8 cellular contexts compared by ENCODE assay signal in the genomic region with DNA sequence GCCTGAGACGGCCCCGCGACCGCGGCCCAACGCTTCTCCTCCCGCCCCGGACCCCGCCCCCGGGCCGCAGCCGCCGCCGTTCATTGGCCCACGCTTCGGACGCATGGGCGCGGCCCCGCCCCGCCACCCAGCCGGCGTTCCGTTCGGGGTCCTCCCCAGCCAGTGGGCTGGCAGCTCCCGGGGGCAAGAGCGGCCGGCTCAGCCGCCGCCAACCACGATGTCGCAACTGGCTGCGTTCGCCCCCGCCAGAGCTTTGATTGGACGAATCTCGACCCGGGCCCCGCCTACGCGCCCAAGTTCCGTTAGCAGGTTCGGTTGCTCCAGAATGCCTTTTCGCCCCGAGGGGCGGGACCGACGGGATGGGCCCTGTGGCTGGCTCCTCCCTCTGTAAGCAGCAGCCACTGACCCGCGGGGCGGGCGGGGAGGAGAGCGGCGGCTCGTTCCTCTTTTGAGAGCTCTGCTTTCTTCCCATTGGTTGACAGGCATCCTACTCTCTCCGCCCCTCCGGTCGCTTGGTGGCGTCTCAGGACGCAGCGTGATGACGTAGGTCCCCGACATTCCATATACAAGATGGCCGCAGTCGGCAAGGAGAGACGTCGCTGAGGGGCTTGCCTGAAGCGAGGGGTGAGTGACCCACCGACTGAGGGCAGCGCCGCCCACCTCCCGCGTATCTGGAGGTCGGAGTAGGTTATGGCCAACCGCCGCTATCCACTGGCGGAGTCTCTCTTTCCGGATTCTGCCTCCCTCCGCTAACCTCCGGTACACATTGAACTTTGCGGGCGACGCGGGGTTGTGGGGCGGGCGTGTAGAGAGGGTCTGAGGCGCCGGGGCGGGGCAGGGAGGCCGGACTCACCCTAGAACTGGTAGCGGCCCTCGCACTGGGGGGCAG. TPM values are rescaled to one million over a fixed set of nuclear protein-coding genes. Genes with fewer than 3 reads are reported as not detected.
DNase-seq lines count a peak whose midpoint lies in the region; ATAC-seq and TF ChIP-seq lines count a peak whose summit lies in the region.

CCNK (plus strand) TSS at position 554 of the 889 bp plus-strand sequence. CDS start 11,269 bp downstream, outside the sequence.
SETD3 (minus strand) TSS at position 4 of the 889 bp plus-strand sequence. CDS start 15,054 bp downstream, outside the sequence.

- TF ChIP-seq CTCF in WERI-Rb-1 (IDR thresholded peaks at IDR 0.05; ENCODE audit: low read depth, low read length): no peak
- no peak for TF ChIP-seq CTCF in mammary epithelial cell (conservative IDR thresholded peaks at IDR 0.05 in 1 of 2, IDR thresholded peaks at IDR 0.05 in 1 of 2; ENCODE audit: extremely low read depth in 1 of 2, insufficient read depth in 1 of 2, low read depth in 1 of 2, low read length in 2 of 2)

- peak within 1 kb of the TSS; percentile 84 for H3K27ac ChIP-seq in WERI-Rb-1
- H3K27ac ChIP-seq in mammary epithelial cell (ENCODE audit: insufficient read depth, low read depth, low read length): peak within 1 kb of the TSS; percentile 86
- H3K27ac ChIP-seq in skeletal muscle tissue (ENCODE audit: low read depth, low read length): peak within 1 kb of the TSS; percentile 98

- H3K4me1 ChIP-seq in mammary epithelial cell (ENCODE audit: insufficient read depth, low read length) (peaks cover 33% of the 10 kb centered on the region), skeletal muscle tissue (ENCODE audit: control insufficient read depth in 3 of 3, insufficient read depth in 3 of 3, low read length in 3 of 3) (peaks cover 33 to 46% (median 41%) of the 10 kb centered on the region in 3 donors)

- intact Hi-C loops in mammary epithelial cell (cut with micrococcal nuclease): loop anchor here (1.0 kb wide), 1 partner anchor 19 kb away; no protein-coding TSS in a partner anchor

- H3K9ac ChIP-seq in mammary epithelial cell (ENCODE audit: insufficient read depth, low read length) (peak within 1 kb of the TSS; percentile 93), skeletal muscle tissue (ENCODE audit: low read depth in 1 of 3, low read length in 3 of 3) (peak within 1 kb of the TSS; percentile 95 to 99 (median 97))

- CTCF ChIA-PET in mammary epithelial cell (lab: Charles Lee; ENCODE audit: low non-redundant PET): interaction anchor here (0.7 kb wide), 1 partner anchor 440 kb away, joined by 4 read pairs; no protein-coding TSS in a partner anchor

- ATAC-seq in GM18873 (IDR thresholded peaks at IDR 0.05; ENCODE audit: low FRiP score, unreplicated experiment) (peak; percentile 88), HG03139 (IDR thresholded peaks at IDR 0.05; ENCODE audit: unreplicated experiment) (peak; percentile 85)

- peaks cover 4% of the 10 kb centered on the region for H4K20me1 ChIP-seq in mammary epithelial cell (ENCODE audit: insufficient read depth, low read length)

- DNase-seq in ACHN (peak; percentile 98), NCI-H2227 (lab: John Stamatoyannopoulos, UW; ENCODE audit: unreplicated experiment) (peak; percentile 99), WERI-Rb-1 (peak; percentile 100), mammary epithelial cell (peak; percentile 100)

- peak within 1 kb of the TSS; percentile 89 for H3K4me2 ChIP-seq in mammary epithelial cell (ENCODE audit: insufficient read depth, low read depth, low read length)

- under 1% methylated on average over 31 of the region's 92 CpGs for WGBS in mammary epithelial cell (ENCODE audit: low coverage, missing lambda C conversion rate)

- peaks cover 94% of the 10 kb centered on the region for H3K79me2 ChIP-seq in mammary epithelial cell (ENCODE audit: insufficient read depth, low read length)

- dilution Hi-C loops in mammary epithelial cell (cut with HindIII; ENCODE audit: low sequenced_read_pairs): no loop called here

- H3K36me3 ChIP-seq in WERI-Rb-1: no peaks in the 10 kb centered on the region
- H3K36me3 ChIP-seq in mammary epithelial cell (ENCODE audit: insufficient read depth, low read length): no peaks in the 10 kb centered on the region
- no peaks in the 10 kb centered on the region for H3K36me3 ChIP-seq in skeletal muscle tissue (ENCODE audit: control insufficient read depth in 3 of 3, insufficient read depth in 3 of 3, low read length in 3 of 3)

- BruUV-seq in mammary epithelial cell (replicated peaks; lab: Mats Ljungman, UMichigan): no TSS peak

- peak within 1 kb of the TSS; percentile 94 for H2AFZ ChIP-seq in mammary epithelial cell (ENCODE audit: low read depth, low read length)

- no peaks in the 10 kb centered on the region for H3K9me3 ChIP-seq in WERI-Rb-1 (ENCODE audit: severe bottlenecking)
- H3K9me3 ChIP-seq in mammary epithelial cell (replicated peaks; ENCODE audit: insufficient read depth, low read length): no peaks in the 10 kb centered on the region
- no peaks in the 10 kb centered on the region for H3K9me3 ChIP-seq in iPS-18c (ENCODE audit: control insufficient read depth, insufficient read depth, low read length)
- no peaks in the 10 kb centered on the region for H3K9me3 ChIP-seq in skeletal muscle tissue (ENCODE audit: control insufficient read depth in 3 of 3, low read length in 3 of 3)

- in situ Hi-C loops in ACHN (cut with HindIII; ENCODE audit: low pct_ligation_motif_present, low pct_unique_long_range_greater_than_20kb, low sequenced_read_pairs) (no loop called here), mammary epithelial cell (cut with MboI; ENCODE audit: low sequenced_read_pairs in 2 of 2) (no loop called here)

- H3K27me3 ChIP-seq in WERI-Rb-1 (ENCODE audit: insufficient read depth, low read depth, severe bottlenecking) (no peaks in the 10 kb centered on the region), mammary epithelial cell (ENCODE audit: insufficient read depth, low read length) (no peaks in the 10 kb centered on the region), skeletal muscle tissue (ENCODE audit: control insufficient read depth in 3 of 3, insufficient read depth in 3 of 3, low read length in 3 of 3) (no peaks in the 10 kb centered on the region)

- H3K4me3 ChIP-seq in WERI-Rb-1 (ENCODE audit: low read depth, low read length) (peak within 1 kb of the TSS; percentile 90), mammary epithelial cell (replicated peaks in 1 of 3; ENCODE audit: insufficient read depth in 1 of 3, low read depth in 2 of 3, low read length in 3 of 3) (peak within 1 kb of the TSS; percentile 78 to 94 (median 84)), iPS-18c (ENCODE audit: insufficient read depth, low read depth, low read length) (peak within 1 kb of the TSS; percentile 98), skeletal muscle tissue (ENCODE audit: low read length in 3 of 3) (peak within 1 kb of the TSS; percentile 93 to 96 (median 93))

RNA-seq across cellular contexts. Expression of gene CCNK, which starts in this region (rescaled TPM):
- total RNA-seq in mammary epithelial cell (10 to 100 TPM; 27.0 to 85.4 TPM), skeletal muscle tissue (19.8 TPM)
- polyA plus RNA-seq in mammary epithelial cell: 7.0 TPM
- 41.3 TPM for polyA minus RNA-seq in mammary epithelial cell

RNA-seq across cellular contexts. Expression of gene SETD3, which starts in this region (rescaled TPM):
- total RNA-seq in mammary epithelial cell (10 to 100 TPM; 51.3 to 62.8 TPM), skeletal muscle tissue (112 TPM)
- polyA plus RNA-seq in mammary epithelial cell: 28.8 TPM
- 62.1 TPM for polyA minus RNA-seq in mammary epithelial cell

Comparison
In these comparisons a context has a peak if more than half of its experiments do, and no peak if none do; other contexts are left out.
1. Peak in every context shown above with its lines: DNase-seq, ATAC-seq, H3K4me3 ChIP-seq and H3K27ac ChIP-seq.